8 cellular contexts compared by ENCODE assay signal in genomic region chr2:218569038-218569431, GRCh38.
A peak's percentile ranks its signal among the peaks of the same experiment; 100 is the strongest.
DNase-seq lines count a peak whose midpoint lies in the region; ATAC-seq lines count a peak whose summit lies in the region.

No MANE protein-coding gene starts in this region.

- ATAC-seq in GM19397 (IDR thresholded peaks at IDR 0.05; ENCODE audit: unreplicated experiment) (peak; percentile 16), HG03565 (IDR thresholded peaks at IDR 0.05; ENCODE audit: unreplicated experiment) (peak; percentile 27), GM19324 (IDR thresholded peaks at IDR 0.05; ENCODE audit: low FRiP score, unreplicated experiment) (no peak)

- no peaks in the 10 kb centered on the region for H3K9me3 Mint-ChIP-seq in T-helper 2 cell treated with Interferon-gamma antibody and Interleukin-4, amounts not matched to agents 5 μg/mL and 100 μg/mL, for 36 hours

- peak overlapping the region; percentile 93 for H3K4me3 Mint-ChIP-seq in T-helper 2 cell treated with Interferon-gamma antibody and Interleukin-4, amounts not matched to agents 5 μg/mL and 100 μg/mL, for 36 hours

- H3K27ac Mint-ChIP-seq in T-helper 2 cell treated with Interferon-gamma antibody and Interleukin-4, amounts not matched to agents 5 μg/mL and 100 μg/mL, for 36 hours, result peak overlapping the region; percentile 100

- peaks cover 43% of the 10 kb centered on the region for H3K4me1 Mint-ChIP-seq in T-helper 2 cell treated with Interferon-gamma antibody and Interleukin-4, amounts not matched to agents 5 μg/mL and 100 μg/mL, for 36 hours (ENCODE audit: low read depth)

- H3K36me3 Mint-ChIP-seq in T-helper 2 cell treated with Interferon-gamma antibody and Interleukin-4, amounts not matched to agents 5 μg/mL and 100 μg/mL, for 36 hours (ENCODE audit: low read depth), result peaks cover 50% of the 10 kb centered on the region

- DNase-seq in CD1c-positive myeloid dendritic cell (ENCODE audit: extremely low spot score), result peak; percentile 73
- peak; percentile 69 for DNase-seq in T-helper 2 cell treated with Interferon-gamma antibody and Interleukin-4, amounts not matched to agents 5 μg/mL and 100 μg/mL, for 36 hours (ENCODE audit: low spot score)
- peak; percentile 83 for DNase-seq in astrocyte of the hippocampus (ENCODE audit: low read depth, low spot score)
- peak; percentile 54 for DNase-seq in iPS-NIHi11 (ENCODE audit: low spot score)
- peak; percentile 10 for DNase-seq in smooth muscle cell of the brain vasculature (ENCODE audit: low read depth, low spot score)

- H3K27me3 Mint-ChIP-seq in T-helper 2 cell treated with Interferon-gamma antibody and Interleukin-4, amounts not matched to agents 5 μg/mL and 100 μg/mL, for 36 hours (ENCODE audit: low read depth), result no peaks in the 10 kb centered on the region

Comparison
In these comparisons a context has a peak if more than half of its experiments do, and no peak if none do; other contexts are left out.
1. DNase-seq: peak in every context shown above with its lines; median percentile 83 in astrocyte of the hippocampus; 73 in CD1c-positive myeloid dendritic cell; 69 in T-helper 2 cell treated with Interferon-gamma antibody and Interleukin-4, amounts not matched to agents 5 μg/mL and 100 μg/mL, for 36 hours; 54 in iPS-NIHi11; 10 in smooth muscle cell of the brain vasculature.